8 cellular contexts compared by ENCODE assay signal in the genomic region with DNA sequence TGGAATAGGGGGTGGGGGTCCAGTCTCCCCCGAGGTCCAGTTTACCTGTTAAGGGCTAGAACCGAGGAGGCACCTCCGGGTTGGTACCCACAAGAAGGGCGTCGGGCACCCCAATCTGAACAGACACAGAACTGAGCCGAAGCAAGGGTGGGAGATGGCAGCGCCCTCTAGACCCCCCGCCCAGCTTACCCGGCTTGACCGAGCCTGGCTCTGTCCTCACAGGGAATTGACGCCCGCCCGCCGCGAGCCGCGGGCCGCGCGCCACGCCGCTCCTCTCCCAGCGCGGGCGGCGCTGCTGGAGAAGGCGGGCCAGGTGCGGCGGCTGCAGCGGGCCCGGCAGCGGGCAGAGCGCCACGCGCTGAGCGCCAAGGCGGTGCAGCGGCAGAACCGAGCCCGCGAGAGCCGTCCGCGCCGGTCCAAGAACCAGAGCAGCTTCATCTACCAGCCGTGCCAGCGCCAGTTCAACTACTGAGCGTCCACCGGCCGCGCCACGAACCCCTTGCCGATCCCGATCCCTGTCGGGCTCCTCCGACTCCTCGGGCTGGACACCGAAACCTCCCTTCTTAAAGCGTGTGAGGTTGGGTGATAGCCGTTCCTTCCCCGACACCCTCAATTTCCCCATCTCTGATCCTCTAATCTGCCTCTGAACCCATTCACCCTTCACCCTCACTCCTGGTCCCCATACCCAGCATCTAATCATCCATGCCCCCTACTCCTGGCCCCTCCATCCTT. TPM values are rescaled to one million over a fixed set of nuclear protein-coding genes. Genes with fewer than 3 reads are reported as not detected.
DNase-seq lines count a peak whose midpoint lies in the region; ATAC-seq and TF ChIP-seq lines count a peak whose summit lies in the region.

No MANE protein-coding gene starts in this region.

- H3K9me3 ChIP-seq in neutrophil = no peaks in the 10 kb centered on the region

- peaks cover 8% of the 10 kb centered on the region for H3K27me3 ChIP-seq in neutrophil

- H3K4me1 ChIP-seq in neutrophil (ENCODE audit: control insufficient read depth in 1 of 2, insufficient read depth in 1 of 2, low read depth in 1 of 2, low read length in 1 of 2) = peaks cover 48 to 56% of the 10 kb centered on the region in 2 experiments

- no peaks in the 10 kb centered on the region for H3K27me3 Mint-ChIP-seq in activated T-cell treated with anti-CD3 and anti-CD28 coated beads, Interleukin-2, amount 50 U/mL, for 4 hours (ENCODE audit: low read depth)

- H3K9me3 Mint-ChIP-seq in activated T-cell treated with anti-CD3 and anti-CD28 coated beads, Interleukin-2, amount 50 U/mL, for 4 hours = no peaks in the 10 kb centered on the region

- H3K4me3 ChIP-seq in AG09309 (ENCODE audit: control insufficient read depth, low read depth, low read length) (peak overlapping the region; percentile 75), neutrophil (ENCODE audit: low read depth in 1 of 2, low read length in 1 of 2) (peak overlapping the region; percentile 79 to 95)

- H3K36me3 ChIP-seq in neutrophil = peaks cover 47% of the 10 kb centered on the region

- TF ChIP-seq CTCF in AG09309 (IDR thresholded peaks at IDR 0.05; ENCODE audit: control insufficient read depth, insufficient read depth, low read depth, low read length, missing control alignments) (no peak), GM12872 (IDR thresholded peaks at IDR 0.05; ENCODE audit: insufficient read depth, low read depth, low read length) (peak; percentile 66), neutrophil (IDR thresholded peaks at IDR 0.05) (no peak)

- peaks cover 22% of the 10 kb centered on the region for H3K4me1 Mint-ChIP-seq in activated T-cell treated with anti-CD3 and anti-CD28 coated beads, Interleukin-2, amount 50 U/mL, for 4 hours (ENCODE audit: low read depth)

- ATAC-seq in HG02840 (IDR thresholded peaks at IDR 0.05; ENCODE audit: low FRiP score, unreplicated experiment) = peak; percentile 37
- peak; percentile 36 to 39 for ATAC-seq in activated T-cell treated with anti-CD3 and anti-CD28 coated beads, Interleukin-2, amount 50 U/mL, for 4 hours

- peak overlapping the region; percentile 83 for H3K27ac ChIP-seq in neutrophil

- DNase-seq in AG09309 (ENCODE audit: low read depth) (no peak), NCI-H1930 (lab: John Stamatoyannopoulos, UW) (peak; percentile 84 to 85), foreskin melanocyte (peak; percentile 52)
- DNase-seq in activated T-cell treated with anti-CD3 and anti-CD28 coated beads, Interleukin-2, amount 50 U/mL, for 4 hours = peak; percentile 49
- DNase-seq in central memory CD4-positive, alpha-beta T cell = no peak

- peak overlapping the region; percentile 85 for H3K4me3 Mint-ChIP-seq in activated T-cell treated with anti-CD3 and anti-CD28 coated beads, Interleukin-2, amount 50 U/mL, for 4 hours

- H3K36me3 Mint-ChIP-seq in activated T-cell treated with anti-CD3 and anti-CD28 coated beads, Interleukin-2, amount 50 U/mL, for 4 hours (ENCODE audit: insufficient read depth) = peaks cover 3% of the 10 kb centered on the region

RNA-seq across cellular contexts. Expression of a gene that starts 5.9 kb away (rescaled TPM):
- total RNA-seq in activated T-cell treated with anti-CD3 and anti-CD28 coated beads, Interleukin-2, amount 50 U/mL, for 4 hours = 1 to 10 TPM; 1.1 to 1.7 (median 1.7) TPM

RNA-seq across cellular contexts. Expression of a gene that starts 33.1 kb away (rescaled TPM):
- total RNA-seq in activated T-cell treated with anti-CD3 and anti-CD28 coated beads, Interleukin-2, amount 50 U/mL, for 4 hours = 10 to 100 TPM; 21.5 to 27.3 (median 25.0) TPM

Comparison
In these comparisons a context has a peak if more than half of its experiments do, and no peak if none do; other contexts are left out.
1. DNase-seq: peak in NCI-H1930 (2 of 2), activated T-cell treated with anti-CD3 and anti-CD28 coated beads, Interleukin-2, amount 50 U/mL, for 4 hours (single experiment) and foreskin melanocyte (single experiment); none in AG09309 (single experiment) and central memory CD4-positive, alpha-beta T cell (single experiment).